8 cellular contexts compared by ENCODE assay signal in the genomic region with DNA sequence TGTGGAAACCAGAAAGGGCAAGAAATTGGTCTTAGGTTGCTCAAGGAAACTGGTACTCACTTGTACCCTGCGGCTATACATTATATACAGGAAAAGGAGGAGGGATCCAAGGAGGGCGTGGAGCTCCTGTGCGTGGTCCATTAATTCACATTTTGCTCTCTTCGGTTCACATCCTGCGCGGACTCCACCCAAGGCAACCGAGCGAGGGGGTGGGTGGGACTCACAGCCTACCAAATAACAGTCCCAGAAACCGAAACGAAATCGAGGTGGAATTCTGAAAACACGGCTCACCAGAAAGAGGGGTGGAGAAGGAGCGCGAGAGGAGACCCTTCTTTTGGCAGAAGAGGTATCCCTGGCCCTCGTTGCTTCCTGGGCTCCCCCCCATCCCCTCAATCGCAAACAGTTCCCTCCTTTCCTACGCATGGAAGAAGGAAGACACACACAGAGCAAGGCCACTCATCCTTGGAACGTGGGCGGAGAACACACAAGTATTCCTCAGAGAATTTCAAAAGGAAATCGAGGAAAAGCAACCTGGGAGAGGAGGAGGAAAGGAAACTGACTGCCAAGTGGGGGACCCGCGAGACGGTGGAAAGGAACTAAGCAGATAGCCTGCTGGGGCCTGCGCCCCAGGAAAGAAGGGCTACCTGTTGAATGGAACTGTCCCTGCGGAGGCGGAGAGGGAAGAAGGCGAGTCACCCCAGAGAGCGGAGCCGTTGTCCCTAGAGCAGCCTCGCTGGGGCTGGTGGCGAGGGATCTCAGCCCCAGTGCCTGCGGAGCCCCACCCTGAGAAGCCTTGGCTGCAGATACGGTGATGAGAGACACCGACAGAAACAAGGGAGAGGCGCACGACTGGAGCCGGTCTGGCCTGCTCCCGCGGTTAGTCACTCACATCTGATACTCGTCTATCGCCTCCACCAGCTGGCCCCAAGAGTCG.
DNase-seq lines count a peak whose midpoint lies in the region; ATAC-seq and TF ChIP-seq lines count a peak whose summit lies in the region.

No MANE protein-coding gene starts in this region.

- H3K27me3 Mint-ChIP-seq in central memory CD8-positive, alpha-beta T cell: no peaks in the 10 kb centered on the region

- H3K4me1 Mint-ChIP-seq in central memory CD8-positive, alpha-beta T cell: peaks cover 49% of the 10 kb centered on the region

- H3K36me3 Mint-ChIP-seq in central memory CD8-positive, alpha-beta T cell (ENCODE audit: insufficient read depth): peaks cover 38% of the 10 kb centered on the region

- H3K9me3 Mint-ChIP-seq in central memory CD8-positive, alpha-beta T cell: no peaks in the 10 kb centered on the region

- in situ Hi-C loops in ACHN (cut with HindIII; ENCODE audit: low pct_ligation_motif_present, low pct_unique_long_range_greater_than_20kb, low sequenced_read_pairs): no loop called here

- DNase-seq in ACHN (peak; percentile 81), NCI-H2227 treated with DMSO at 0.1 percent for 48 hours (lab: John Stamatoyannopoulos, UW) (peak; percentile 49), kidney glomerular epithelial cell (lab: John Stamatoyannopoulos, UW) (peak; percentile 71)
- peak; percentile 59 for DNase-seq in activated CD4-positive, CD25-positive, alpha-beta regulatory T cell treated with anti-CD3 and anti-CD28 coated beads, Interleukin-2, amount 50 U/mL, for 72 hours
- peak; percentile 24 to 35 for DNase-seq in central memory CD8-positive, alpha-beta T cell (ENCODE audit: low spot score in 2 of 2)
- DNase-seq in stimulated activated CD4-positive, alpha-beta T cell treated with anti-CD3 and anti-CD28 coated beads, Interleukin-1b, Interleukin-23, amount 100 ng/mL, for 48 hours: peak; percentile 54

- TF ChIP-seq POLR2A in GM18526 (IDR thresholded peaks at IDR 0.05; ENCODE audit: extremely low read depth, insufficient read length): peak; percentile 21

- H3K4me3 Mint-ChIP-seq in central memory CD8-positive, alpha-beta T cell: peak overlapping the region; percentile 99

- peak overlapping the region; percentile 97 for H3K27ac Mint-ChIP-seq in central memory CD8-positive, alpha-beta T cell (ENCODE audit: low read depth)

- ATAC-seq in HG03064 (IDR thresholded peaks at IDR 0.05; ENCODE audit: low read depth, unreplicated experiment): peak; percentile 27
- ATAC-seq in central memory CD8-positive, alpha-beta T cell (replicated peaks; ENCODE audit: extremely low read depth, poor library complexity, severe bottlenecking): peak; percentile 35

Comparison
In these comparisons a context has a peak if more than half of its experiments do, and no peak if none do; other contexts are left out.
1. Peak in every context shown above with its lines: DNase-seq and ATAC-seq.
2. DNase-seq: peak in every context shown above with its lines; median percentile 81 in ACHN; 71 in kidney glomerular epithelial cell; 59 in activated CD4-positive, CD25-positive, alpha-beta regulatory T cell treated with anti-CD3 and anti-CD28 coated beads, Interleukin-2, amount 50 U/mL, for 72 hours; 54 in stimulated activated CD4-positive, alpha-beta T cell treated with anti-CD3 and anti-CD28 coated beads, Interleukin-1b, Interleukin-23, amount 100 ng/mL, for 48 hours; 49 in NCI-H2227 treated with DMSO at 0.1 percent for 48 hours; 30 in central memory CD8-positive, alpha-beta T cell.